Comparison of ENCODE assay signal across 31 cellular contexts in the genomic region with DNA sequence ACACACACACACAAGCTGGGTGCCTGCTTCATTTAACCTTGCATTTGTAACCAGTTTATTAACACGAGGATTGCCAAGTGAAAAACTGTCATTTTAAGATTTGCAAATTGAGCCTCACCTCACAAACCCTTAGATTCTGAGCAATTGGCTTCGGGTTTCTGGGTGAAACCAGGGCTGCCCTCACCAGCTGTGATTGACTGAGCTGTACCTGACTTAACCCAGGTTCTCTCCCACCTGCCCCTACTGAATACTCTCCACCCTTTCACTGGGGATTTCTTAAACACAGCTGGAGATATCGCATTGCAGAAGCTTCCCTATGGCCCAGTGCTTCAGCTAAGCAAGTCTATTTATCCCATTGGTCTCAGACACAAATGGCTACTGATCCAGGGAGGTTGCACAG.
"Had no signal": no experiment of that assay in that cellular context is flagged by ENCODE, and none has a peak within 500 bp of the region (broad histone marks: within the 10 kb centered on the region; RNA-seq: fewer than 3 reads in every experiment).

No MANE protein-coding gene starts in this region.

- H3K36me3 Mint-ChIP-seq: activated CD8-positive, alpha-beta memory T cell treated with anti-CD3 and anti-CD28 coated beads, Interleukin-2, amount 10 ng/mL, durations not matched to agents 7 days and 5 days; activated naive CD4-positive, alpha-beta T cell treated with anti-CD3 and anti-CD28 coated beads, Interleukin-2, amount 50 U/mL, for 72 hours; natural killer cell treated with Interleukin-12 subunit alpha and Interleukin-12 subunit beta and Interleukin-15 and Interleukin-18, amount 100 ng/mL, for 72 hours; stimulated activated memory B cell treated with anti-CD40 and anti-IgM and Interleukin-4, amounts not matched to agents 10 μg/mL and 1 μg/mL and 100 μg/mL, for 72 hours; T-cell had no signal

- H3K27me3 Mint-ChIP-seq: activated CD8-positive, alpha-beta memory T cell treated with anti-CD3 and anti-CD28 coated beads, Interleukin-2, amount 10 ng/mL, durations not matched to agents 7 days and 5 days; stimulated activated memory B cell treated with anti-CD40 and anti-IgM and Interleukin-4, amounts not matched to agents 10 μg/mL and 1 μg/mL and 100 μg/mL, for 72 hours had no signal

- H3K9me3 ChIP-seq: colonic mucosa, heart left ventricle, left lung, mucosa of descending colon, ovary, prostate gland, sigmoid colon, upper lobe of left lung, vagina had no signal

- H3K4me3 ChIP-seq: colonic mucosa, dorsolateral prefrontal cortex, heart left ventricle, left lung, mucosa of descending colon, ovary, prostate gland, sigmoid colon, upper lobe of left lung, vagina had no signal

- H3K27me3 ChIP-seq: colonic mucosa, ovary, sigmoid colon, upper lobe of left lung, vagina had no signal

- H3K9me3 Mint-ChIP-seq: activated CD8-positive, alpha-beta T cell treated with anti-CD3 and anti-CD28 coated beads for 36 hours; activated naive CD4-positive, alpha-beta T cell treated with anti-CD3 and anti-CD28 coated beads, Interleukin-2, amount 50 U/mL, for 72 hours; activated T-cell treated with anti-CD3 and anti-CD28 coated beads, Interleukin-2, amount 50 U/mL, for 72 hours; natural killer cell treated with Interleukin-12 subunit alpha and Interleukin-12 subunit beta and Interleukin-15 and Interleukin-18, amount 100 ng/mL, for 72 hours; stimulated activated naive CD8-positive, alpha-beta T cell treated with anti-CD3 and anti-CD28 coated beads, Interleukin-15, amount 100 ng/mL, for 72 hours; T-cell had no signal

- H3K36me3 ChIP-seq: colonic mucosa, heart left ventricle, left lung, ovary, prostate gland, sigmoid colon, upper lobe of left lung, vagina had no signal

- ATAC-seq: activated CD8-positive, alpha-beta memory T cell treated with anti-CD3 and anti-CD28 coated beads, Interleukin-2, amount 10 ng/mL, durations not matched to agents 7 days and 5 days; activated CD8-positive, alpha-beta T cell treated with anti-CD3 and anti-CD28 coated beads for 36 hours; activated naive CD4-positive, alpha-beta T cell treated with anti-CD3 and anti-CD28 coated beads, Interleukin-2, amount 50 U/mL, for 72 hours; activated T-cell treated with anti-CD3 and anti-CD28 coated beads, Interleukin-2, amount 50 U/mL, for 72 hours; heart left ventricle; mucosa of descending colon; natural killer cell treated with Interleukin-12 subunit alpha and Interleukin-12 subunit beta and Interleukin-15 and Interleukin-18, amount 100 ng/mL, for 72 hours; stimulated activated memory B cell treated with anti-CD40 and anti-IgM and Interleukin-4, amounts not matched to agents 10 μg/mL and 1 μg/mL and 100 μg/mL, for 72 hours; stimulated activated naive CD8-positive, alpha-beta T cell treated with anti-CD3 and anti-CD28 coated beads, Interleukin-15, amount 100 ng/mL, for 72 hours; T-cell had no signal

- H3K27ac Mint-ChIP-seq: activated CD8-positive, alpha-beta memory T cell treated with anti-CD3 and anti-CD28 coated beads, Interleukin-2, amount 10 ng/mL, durations not matched to agents 7 days and 5 days; activated CD8-positive, alpha-beta T cell treated with anti-CD3 and anti-CD28 coated beads for 36 hours; activated naive CD4-positive, alpha-beta T cell treated with anti-CD3 and anti-CD28 coated beads, Interleukin-2, amount 50 U/mL, for 72 hours; activated T-cell treated with anti-CD3 and anti-CD28 coated beads, Interleukin-2, amount 50 U/mL, for 72 hours; natural killer cell treated with Interleukin-12 subunit alpha and Interleukin-12 subunit beta and Interleukin-15 and Interleukin-18, amount 100 ng/mL, for 72 hours; stimulated activated memory B cell treated with anti-CD40 and anti-IgM and Interleukin-4, amounts not matched to agents 10 μg/mL and 1 μg/mL and 100 μg/mL, for 72 hours; stimulated activated naive CD8-positive, alpha-beta T cell treated with anti-CD3 and anti-CD28 coated beads, Interleukin-15, amount 100 ng/mL, for 72 hours; T-cell had no signal

- DNase-seq: activated CD4-positive, alpha-beta T cell treated with anti-CD3 and anti-CD28 coated beads for 4 hours; activated CD8-positive, alpha-beta memory T cell treated with anti-CD3 and anti-CD28 coated beads, Interleukin-2, amount 10 ng/mL, durations not matched to agents 7 days and 5 days; activated CD8-positive, alpha-beta T cell treated with anti-CD3 and anti-CD28 coated beads for 36 hours; activated naive CD4-positive, alpha-beta T cell; activated T-cell treated with anti-CD3 and anti-CD28 coated beads for 4 hours; activated T-cell treated with anti-CD3 and anti-CD28 coated beads, Interleukin-2, amount 50 U/mL, for 72 hours; cerebellar nuclear complex; dorsolateral prefrontal cortex; effector memory CD4-positive, alpha-beta T cell; erythroblast; foreskin fibroblast; heart left ventricle; hypothalamus; left lung; mucosa of descending colon; ovary; sigmoid colon; small intestine; stimulated activated CD4-positive, alpha-beta T cell treated with anti-CD3 and anti-CD28 coated beads, Interleukin-1b, Interleukin-23, amount 100 ng/mL, for 48 hours; stimulated activated CD4-positive, alpha-beta T cell treated with anti-CD3 and anti-CD28 coated beads, Interleukin-4, amount 100 ng/mL, for 4 hours; stimulated activated CD8-positive, alpha-beta memory T cell treated with anti-CD3 and anti-CD28 coated beads, Interleukin-4, amount 100 ng/mL, for 48 hours; stimulated activated naive CD8-positive, alpha-beta T cell treated with anti-CD3 and anti-CD28 coated beads, Interleukin-15, amount 100 ng/mL, for 72 hours; substantia nigra; T-cell; upper lobe of left lung had no signal

- H3K4me1 Mint-ChIP-seq: activated CD8-positive, alpha-beta memory T cell treated with anti-CD3 and anti-CD28 coated beads, Interleukin-2, amount 10 ng/mL, durations not matched to agents 7 days and 5 days; stimulated activated memory B cell treated with anti-CD40 and anti-IgM and Interleukin-4, amounts not matched to agents 10 μg/mL and 1 μg/mL and 100 μg/mL, for 72 hours; stimulated activated naive CD8-positive, alpha-beta T cell treated with anti-CD3 and anti-CD28 coated beads, Interleukin-15, amount 100 ng/mL, for 72 hours; T-cell had no signal

- H3K4me1 ChIP-seq: colonic mucosa, heart left ventricle, left lung, prostate gland, sigmoid colon, vagina had no signal

- H3K4me3 Mint-ChIP-seq: activated CD8-positive, alpha-beta memory T cell treated with anti-CD3 and anti-CD28 coated beads, Interleukin-2, amount 10 ng/mL, durations not matched to agents 7 days and 5 days; activated CD8-positive, alpha-beta T cell treated with anti-CD3 and anti-CD28 coated beads for 36 hours; activated T-cell treated with anti-CD3 and anti-CD28 coated beads, Interleukin-2, amount 50 U/mL, for 72 hours; natural killer cell treated with Interleukin-12 subunit alpha and Interleukin-12 subunit beta and Interleukin-15 and Interleukin-18, amount 100 ng/mL, for 72 hours; stimulated activated memory B cell treated with anti-CD40 and anti-IgM and Interleukin-4, amounts not matched to agents 10 μg/mL and 1 μg/mL and 100 μg/mL, for 72 hours; stimulated activated naive CD8-positive, alpha-beta T cell treated with anti-CD3 and anti-CD28 coated beads, Interleukin-15, amount 100 ng/mL, for 72 hours; T-cell had no signal

- H3K27ac ChIP-seq: colonic mucosa, dorsolateral prefrontal cortex, heart left ventricle, left lung, ovary, prostate gland, sigmoid colon, upper lobe of left lung, vagina had no signal
